1 cellular context compared by ENCODE assay signal in the genomic region with DNA sequence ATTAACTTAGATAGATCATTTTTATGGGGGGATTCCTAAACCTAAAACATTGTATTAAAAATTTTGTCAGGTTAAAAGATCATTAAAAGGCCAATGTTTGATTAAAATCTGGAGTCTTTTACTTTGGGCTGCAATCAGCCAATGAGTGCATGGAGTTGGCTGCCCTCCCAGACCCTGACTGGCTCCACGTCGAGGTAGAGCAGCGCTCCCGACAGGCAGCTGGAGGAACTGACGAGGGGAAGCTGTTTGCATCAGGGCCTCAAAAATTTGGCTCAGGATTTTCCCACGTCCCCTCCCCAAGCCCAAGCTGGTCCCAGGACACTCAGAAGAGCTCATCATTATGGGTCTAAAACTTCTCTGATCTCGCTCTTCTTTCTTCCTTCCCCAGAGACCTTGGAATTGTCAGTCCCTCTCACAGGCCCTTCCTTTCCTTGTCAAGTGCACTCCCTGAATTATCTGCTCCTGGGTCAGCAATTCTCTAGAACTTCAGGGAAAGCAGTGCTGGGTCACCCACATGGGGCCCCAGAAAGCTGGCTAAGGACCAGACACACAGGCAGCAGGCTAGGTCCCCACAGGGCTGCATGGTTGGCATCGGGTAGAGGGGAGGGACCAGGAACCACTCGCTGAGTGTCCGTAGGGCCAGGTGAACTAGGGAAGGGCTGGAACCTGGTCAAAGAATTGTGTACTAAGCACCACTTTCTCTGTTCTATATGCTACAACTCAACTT.
TF ChIP-seq lines count a peak whose summit lies in the region.

No MANE protein-coding gene starts in this region.

TF ChIP-seq in GM23338, 12 proteins besides CTCF, POLR2A, EP300 and RAD21:
- no peak for TF ChIP-seq POLR2AphosphoS5 (IDR thresholded peaks at IDR 0.05; ENCODE audit: low read depth)
- no peak for TF ChIP-seq NANOG (IDR thresholded peaks at IDR 0.05; ENCODE audit: borderline replicate concordance)
- TF ChIP-seq, protein P1, sequence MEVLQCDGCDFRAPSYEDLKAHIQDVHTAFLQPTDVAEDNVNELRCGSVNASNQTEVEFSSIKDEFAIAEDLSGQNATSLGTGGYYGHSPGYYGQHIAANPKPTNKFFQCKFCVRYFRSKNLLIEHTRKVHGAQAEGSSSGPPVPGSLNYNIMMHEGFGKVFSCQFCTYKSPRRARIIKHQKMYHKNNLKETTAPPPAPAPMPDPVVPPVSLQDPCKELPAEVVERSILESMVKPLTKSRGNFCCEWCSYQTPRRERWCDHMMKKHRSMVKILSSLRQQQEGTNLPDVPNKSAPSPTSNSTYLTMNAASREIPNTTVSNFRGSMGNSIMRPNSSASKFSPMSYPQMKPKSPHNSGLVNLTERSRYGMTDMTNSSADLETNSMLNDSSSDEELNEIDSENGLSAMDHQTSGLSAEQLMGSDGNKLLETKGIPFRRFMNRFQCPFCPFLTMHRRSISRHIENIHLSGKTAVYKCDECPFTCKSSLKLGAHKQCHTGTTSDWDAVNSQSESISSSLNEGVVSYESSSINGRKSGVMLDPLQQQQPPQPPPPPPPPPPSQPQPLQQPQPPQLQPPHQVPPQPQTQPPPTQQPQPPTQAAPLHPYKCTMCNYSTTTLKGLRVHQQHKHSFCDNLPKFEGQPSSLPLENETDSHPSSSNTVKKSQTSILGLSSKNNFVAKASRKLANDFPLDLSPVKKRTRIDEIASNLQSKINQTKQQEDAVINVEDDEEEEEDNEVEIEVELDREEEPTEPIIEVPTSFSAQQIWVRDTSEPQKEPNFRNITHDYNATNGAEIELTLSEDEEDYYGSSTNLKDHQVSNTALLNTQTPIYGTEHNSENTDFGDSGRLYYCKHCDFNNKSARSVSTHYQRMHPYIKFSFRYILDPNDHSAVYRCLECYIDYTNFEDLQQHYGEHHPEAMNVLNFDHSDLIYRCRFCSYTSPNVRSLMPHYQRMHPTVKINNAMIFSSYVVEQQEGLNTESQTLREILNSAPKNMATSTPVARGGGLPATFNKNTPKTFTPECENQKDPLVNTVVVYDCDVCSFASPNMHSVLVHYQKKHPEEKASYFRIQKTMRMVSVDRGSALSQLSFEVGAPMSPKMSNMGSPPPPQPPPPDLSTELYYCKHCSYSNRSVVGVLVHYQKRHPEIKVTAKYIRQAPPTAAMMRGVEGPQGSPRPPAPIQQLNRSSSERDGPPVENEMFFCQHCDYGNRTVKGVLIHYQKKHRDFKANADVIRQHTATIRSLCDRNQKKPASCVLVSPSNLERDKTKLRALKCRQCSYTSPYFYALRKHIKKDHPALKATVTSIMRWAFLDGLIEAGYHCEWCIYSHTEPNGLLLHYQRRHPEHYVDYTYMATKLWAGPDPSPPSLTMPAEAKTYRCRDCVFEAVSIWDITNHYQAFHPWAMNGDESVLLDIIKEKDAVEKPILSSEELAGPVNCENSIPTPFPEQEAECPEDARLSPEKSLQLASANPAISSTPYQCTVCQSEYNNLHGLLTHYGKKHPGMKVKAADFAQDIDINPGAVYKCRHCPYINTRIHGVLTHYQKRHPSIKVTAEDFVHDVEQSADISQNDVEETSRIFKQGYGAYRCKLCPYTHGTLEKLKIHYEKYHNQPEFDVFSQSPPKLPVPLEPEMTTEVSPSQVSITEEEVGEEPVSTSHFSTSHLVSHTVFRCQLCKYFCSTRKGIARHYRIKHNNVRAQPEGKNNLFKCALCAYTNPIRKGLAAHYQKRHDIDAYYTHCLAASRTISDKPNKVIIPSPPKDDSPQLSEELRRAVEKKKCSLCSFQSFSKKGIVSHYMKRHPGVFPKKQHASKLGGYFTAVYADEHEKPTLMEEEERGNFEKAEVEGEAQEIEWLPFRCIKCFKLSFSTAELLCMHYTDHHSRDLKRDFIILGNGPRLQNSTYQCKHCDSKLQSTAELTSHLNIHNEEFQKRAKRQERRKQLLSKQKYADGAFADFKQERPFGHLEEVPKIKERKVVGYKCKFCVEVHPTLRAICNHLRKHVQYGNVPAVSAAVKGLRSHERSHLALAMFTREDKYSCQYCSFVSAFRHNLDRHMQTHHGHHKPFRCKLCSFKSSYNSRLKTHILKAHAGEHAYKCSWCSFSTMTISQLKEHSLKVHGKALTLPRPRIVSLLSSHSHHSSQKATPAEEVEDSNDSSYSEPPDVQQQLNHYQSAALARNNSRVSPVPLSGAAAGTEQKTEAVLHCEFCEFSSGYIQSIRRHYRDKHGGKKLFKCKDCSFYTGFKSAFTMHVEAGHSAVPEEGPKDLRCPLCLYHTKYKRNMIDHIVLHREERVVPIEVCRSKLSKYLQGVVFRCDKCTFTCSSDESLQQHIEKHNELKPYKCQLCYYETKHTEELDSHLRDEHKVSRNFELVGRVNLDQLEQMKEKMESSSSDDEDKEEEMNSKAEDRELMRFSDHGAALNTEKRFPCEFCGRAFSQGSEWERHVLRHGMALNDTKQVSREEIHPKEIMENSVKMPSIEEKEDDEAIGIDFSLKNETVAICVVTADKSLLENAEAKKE (CRISPR knock-in tag; IDR thresholded peaks at IDR 0.05) = no peak
- TF ChIP-seq, protein P2, sequence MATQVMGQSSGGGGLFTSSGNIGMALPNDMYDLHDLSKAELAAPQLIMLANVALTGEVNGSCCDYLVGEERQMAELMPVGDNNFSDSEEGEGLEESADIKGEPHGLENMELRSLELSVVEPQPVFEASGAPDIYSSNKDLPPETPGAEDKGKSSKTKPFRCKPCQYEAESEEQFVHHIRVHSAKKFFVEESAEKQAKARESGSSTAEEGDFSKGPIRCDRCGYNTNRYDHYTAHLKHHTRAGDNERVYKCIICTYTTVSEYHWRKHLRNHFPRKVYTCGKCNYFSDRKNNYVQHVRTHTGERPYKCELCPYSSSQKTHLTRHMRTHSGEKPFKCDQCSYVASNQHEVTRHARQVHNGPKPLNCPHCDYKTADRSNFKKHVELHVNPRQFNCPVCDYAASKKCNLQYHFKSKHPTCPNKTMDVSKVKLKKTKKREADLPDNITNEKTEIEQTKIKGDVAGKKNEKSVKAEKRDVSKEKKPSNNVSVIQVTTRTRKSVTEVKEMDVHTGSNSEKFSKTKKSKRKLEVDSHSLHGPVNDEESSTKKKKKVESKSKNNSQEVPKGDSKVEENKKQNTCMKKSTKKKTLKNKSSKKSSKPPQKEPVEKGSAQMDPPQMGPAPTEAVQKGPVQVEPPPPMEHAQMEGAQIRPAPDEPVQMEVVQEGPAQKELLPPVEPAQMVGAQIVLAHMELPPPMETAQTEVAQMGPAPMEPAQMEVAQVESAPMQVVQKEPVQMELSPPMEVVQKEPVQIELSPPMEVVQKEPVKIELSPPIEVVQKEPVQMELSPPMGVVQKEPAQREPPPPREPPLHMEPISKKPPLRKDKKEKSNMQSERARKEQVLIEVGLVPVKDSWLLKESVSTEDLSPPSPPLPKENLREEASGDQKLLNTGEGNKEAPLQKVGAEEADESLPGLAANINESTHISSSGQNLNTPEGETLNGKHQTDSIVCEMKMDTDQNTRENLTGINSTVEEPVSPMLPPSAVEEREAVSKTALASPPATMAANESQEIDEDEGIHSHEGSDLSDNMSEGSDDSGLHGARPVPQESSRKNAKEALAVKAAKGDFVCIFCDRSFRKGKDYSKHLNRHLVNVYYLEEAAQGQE (IDR thresholded peaks at IDR 0.05; ENCODE audit: unreplicated experiment) = no peak
- no peak for TF ChIP-seq CREB1 (CRISPR knock-in tag; IDR thresholded peaks at IDR 0.05; ENCODE audit: low read depth)
- TF ChIP-seq EZH2 (IDR thresholded peaks at IDR 0.05; ENCODE audit: low read depth, unreplicated experiment) = no peak
- TF ChIP-seq, protein P3, sequence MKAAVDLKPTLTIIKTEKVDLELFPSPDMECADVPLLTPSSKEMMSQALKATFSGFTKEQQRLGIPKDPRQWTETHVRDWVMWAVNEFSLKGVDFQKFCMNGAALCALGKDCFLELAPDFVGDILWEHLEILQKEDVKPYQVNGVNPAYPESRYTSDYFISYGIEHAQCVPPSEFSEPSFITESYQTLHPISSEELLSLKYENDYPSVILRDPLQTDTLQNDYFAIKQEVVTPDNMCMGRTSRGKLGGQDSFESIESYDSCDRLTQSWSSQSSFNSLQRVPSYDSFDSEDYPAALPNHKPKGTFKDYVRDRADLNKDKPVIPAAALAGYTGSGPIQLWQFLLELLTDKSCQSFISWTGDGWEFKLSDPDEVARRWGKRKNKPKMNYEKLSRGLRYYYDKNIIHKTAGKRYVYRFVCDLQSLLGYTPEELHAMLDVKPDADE (IDR thresholded peaks at IDR 0.05) = no peak
- no peak for TF ChIP-seq EZH2phosphoT487 (IDR thresholded peaks at IDR 0.05; ENCODE audit: unreplicated experiment)
- TF ChIP-seq ZNF114 (CRISPR knock-in tag; IDR thresholded peaks at IDR 0.05) = no peak
- TF ChIP-seq JUNB (IDR thresholded peaks at IDR 0.05; ENCODE audit: unreplicated experiment) = no peak
TF ChIP-seq in GM23338: peak in this region for 0.
